In genomic region chr15:75578206-75578947, GRCh38 we compare ENCODE assay signal across 7 cellular contexts. TPM values are rescaled to one million over a fixed set of nuclear protein-coding genes. Genes with fewer than 3 reads are reported as not detected.
DNase-seq lines count a peak whose midpoint lies in the region; ATAC-seq, FAIRE-seq and TF ChIP-seq lines count a peak whose summit lies in the region.

No MANE protein-coding gene starts in this region.

- no peak for TF ChIP-seq CTCF in VCaP (conservative IDR thresholded peaks at IDR 0.05)

- peak; percentile 54 for ATAC-seq in HG03432 (IDR thresholded peaks at IDR 0.05; ENCODE audit: unreplicated experiment)

- TF ChIP-seq POLR2A in GM12891 (IDR thresholded peaks at IDR 0.05; ENCODE audit: low read depth, low read length) = no peak

- H3K27ac ChIP-seq in VCaP (peak overlapping the region; percentile 92), temporal lobe (ENCODE audit: low read depth, low read length) (peak overlapping the region; percentile 6)

- peak; percentile 45 for DNase-seq in GM12891 (ENCODE audit: insufficient read length, low spot score)
- peak; percentile 37 for DNase-seq in dermis blood vessel endothelial cell
- peak; percentile 30 to 45 for DNase-seq in lung microvascular endothelial cell (ENCODE audit: low read depth in 2 of 2)
- no peak for DNase-seq in Ammon's horn (ENCODE audit: low spot score)

- peak; percentile 9 for FAIRE-seq in GM12891 (lab: Jason Lieb, UNC)

TF ChIP-seq in GM12891, 5 proteins besides CTCF, POLR2A, EP300 and RAD21:
- TF ChIP-seq POU2F2 (IDR thresholded peaks at IDR 0.05; ENCODE audit: low read depth, low read length) = no peak
- peak; percentile 32; the same call in 1 of the 2 replicates for TF ChIP-seq TAF1 (IDR thresholded peaks at IDR 0.05; ENCODE audit: low read depth, low read length)

RNA-seq across cellular contexts. Expression of gene PTPN9, which starts 0.7 kb away (rescaled TPM):
- polyA plus RNA-seq in GM12891 (2012; ENCODE audit: low read depth, missing spikeins) = 14.4 TPM
- total RNA-seq in dermis blood vessel endothelial cell (17.7 and 25.5 TPM in 2 replicates), lung microvascular endothelial cell (9.2 and 9.7 TPM in 2 replicates), temporal lobe (22.9 TPM)

RNA-seq across cellular contexts. Expression of gene SNUPN, which starts 47.1 kb away (rescaled TPM):
- 19.9 TPM for polyA plus RNA-seq in GM12891 (2012; ENCODE audit: low read depth, missing spikeins)
- total RNA-seq in dermis blood vessel endothelial cell (23.6 and 25.2 TPM in 2 replicates), lung microvascular endothelial cell (12.6 and 16.1 TPM in 2 replicates), temporal lobe (19.7 TPM)
